In the genomic region with DNA sequence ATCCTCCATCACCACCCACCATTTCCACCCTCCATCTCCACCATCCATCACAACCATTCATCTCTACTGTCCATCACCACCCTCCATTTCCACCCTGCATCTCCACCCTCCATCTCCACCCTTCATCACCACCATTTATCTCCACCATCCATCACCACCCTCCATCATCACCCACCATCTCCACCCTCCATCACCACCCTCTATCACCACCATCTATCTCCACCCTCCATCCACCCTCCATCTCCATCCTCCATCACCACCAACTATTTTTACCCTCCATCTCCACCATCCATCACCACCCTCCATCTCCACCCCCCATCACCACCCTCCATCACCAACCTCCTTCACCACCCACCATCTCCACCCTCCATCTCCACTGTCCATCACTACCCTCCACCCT, we compare ENCODE assay signal across 1 cellular context.
TF ChIP-seq lines count a peak whose summit lies in the region.

No MANE protein-coding gene starts in this region.

TF ChIP-seq in HEK293, 187 proteins besides CTCF, POLR2A, EP300 and RAD21 (continued from another document):
- TF ChIP-seq, protein P1, sequence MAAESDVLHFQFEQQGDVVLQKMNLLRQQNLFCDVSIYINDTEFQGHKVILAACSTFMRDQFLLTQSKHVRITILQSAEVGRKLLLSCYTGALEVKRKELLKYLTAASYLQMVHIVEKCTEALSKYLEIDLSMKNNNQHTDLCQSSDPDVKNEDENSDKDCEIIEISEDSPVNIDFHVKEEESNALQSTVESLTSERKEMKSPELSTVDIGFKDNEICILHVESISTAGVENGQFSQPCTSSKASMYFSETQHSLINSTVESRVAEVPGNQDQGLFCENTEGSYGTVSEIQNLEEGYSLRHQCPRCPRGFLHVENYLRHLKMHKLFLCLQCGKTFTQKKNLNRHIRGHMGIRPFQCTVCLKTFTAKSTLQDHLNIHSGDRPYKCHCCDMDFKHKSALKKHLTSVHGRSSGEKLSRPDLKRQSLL (tag by site-specific recombination; IDR thresholded peaks at IDR 0.05), result peak; percentile 87; the same call in 1 of the 2 replicates
- TF ChIP-seq PBX3 (CRISPR knock-in tag; IDR thresholded peaks at IDR 0.05) (no peak), ZNF521 (tag by site-specific recombination; IDR thresholded peaks at IDR 0.05) (no peak), OSR2 (tag by site-specific recombination; IDR thresholded peaks at IDR 0.05) (no peak), MYNN (tag by site-specific recombination; IDR thresholded peaks at IDR 0.05; ENCODE audit: borderline replicate concordance) (no peak), TCF7L2 (IDR thresholded peaks at IDR 0.05; ENCODE audit: borderline replicate concordance, low read depth, low read length) (no peak), ZBTB17 (tag by site-specific recombination; IDR thresholded peaks at IDR 0.05) (no peak), ZNF19 (tag by site-specific recombination; IDR thresholded peaks at IDR 0.05; ENCODE audit: low read depth) (no peak), ZNF843 (tag by site-specific recombination; IDR thresholded peaks at IDR 0.05) (no peak), ZNF501 (tag by site-specific recombination; IDR thresholded peaks at IDR 0.05) (no peak), ZNF561 (tag by site-specific recombination; IDR thresholded peaks at IDR 0.05; ENCODE audit: borderline replicate concordance) (no peak), ZNF24 (tag by site-specific recombination; IDR thresholded peaks at IDR 0.05) (no peak), ZNF701 (tag by site-specific recombination; IDR thresholded peaks at IDR 0.05) (no peak), ZBTB7A (tag by site-specific recombination; IDR thresholded peaks at IDR 0.05; ENCODE audit: low read depth) (no peak), ZNF391 (tag by site-specific recombination; IDR thresholded peaks at IDR 0.05; ENCODE audit: borderline replicate concordance, low read depth) (no peak)
- TF ChIP-seq, protein P2, sequence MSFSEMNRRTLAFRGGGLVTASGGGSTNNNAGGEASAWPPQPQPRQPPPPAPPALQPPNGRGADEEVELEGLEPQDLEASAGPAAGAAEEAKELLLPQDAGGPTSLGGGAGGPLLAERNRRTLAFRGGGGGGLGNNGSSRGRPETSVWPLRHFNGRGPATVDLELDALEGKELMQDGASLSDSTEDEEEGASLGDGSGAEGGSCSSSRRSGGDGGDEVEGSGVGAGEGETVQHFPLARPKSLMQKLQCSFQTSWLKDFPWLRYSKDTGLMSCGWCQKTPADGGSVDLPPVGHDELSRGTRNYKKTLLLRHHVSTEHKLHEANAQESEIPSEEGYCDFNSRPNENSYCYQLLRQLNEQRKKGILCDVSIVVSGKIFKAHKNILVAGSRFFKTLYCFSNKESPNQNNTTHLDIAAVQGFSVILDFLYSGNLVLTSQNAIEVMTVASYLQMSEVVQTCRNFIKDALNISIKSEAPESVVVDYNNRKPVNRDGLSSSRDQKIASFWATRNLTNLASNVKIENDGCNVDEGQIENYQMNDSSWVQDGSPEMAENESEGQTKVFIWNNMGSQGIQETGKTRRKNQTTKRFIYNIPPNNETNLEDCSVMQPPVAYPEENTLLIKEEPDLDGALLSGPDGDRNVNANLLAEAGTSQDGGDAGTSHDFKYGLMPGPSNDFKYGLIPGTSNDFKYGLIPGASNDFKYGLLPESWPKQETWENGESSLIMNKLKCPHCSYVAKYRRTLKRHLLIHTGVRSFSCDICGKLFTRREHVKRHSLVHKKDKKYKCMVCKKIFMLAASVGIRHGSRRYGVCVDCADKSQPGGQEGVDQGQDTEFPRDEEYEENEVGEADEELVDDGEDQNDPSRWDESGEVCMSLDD (tag by site-specific recombination; IDR thresholded peaks at IDR 0.05), result no peak
